9 cellular contexts compared by ENCODE assay signal in the genomic region with DNA sequence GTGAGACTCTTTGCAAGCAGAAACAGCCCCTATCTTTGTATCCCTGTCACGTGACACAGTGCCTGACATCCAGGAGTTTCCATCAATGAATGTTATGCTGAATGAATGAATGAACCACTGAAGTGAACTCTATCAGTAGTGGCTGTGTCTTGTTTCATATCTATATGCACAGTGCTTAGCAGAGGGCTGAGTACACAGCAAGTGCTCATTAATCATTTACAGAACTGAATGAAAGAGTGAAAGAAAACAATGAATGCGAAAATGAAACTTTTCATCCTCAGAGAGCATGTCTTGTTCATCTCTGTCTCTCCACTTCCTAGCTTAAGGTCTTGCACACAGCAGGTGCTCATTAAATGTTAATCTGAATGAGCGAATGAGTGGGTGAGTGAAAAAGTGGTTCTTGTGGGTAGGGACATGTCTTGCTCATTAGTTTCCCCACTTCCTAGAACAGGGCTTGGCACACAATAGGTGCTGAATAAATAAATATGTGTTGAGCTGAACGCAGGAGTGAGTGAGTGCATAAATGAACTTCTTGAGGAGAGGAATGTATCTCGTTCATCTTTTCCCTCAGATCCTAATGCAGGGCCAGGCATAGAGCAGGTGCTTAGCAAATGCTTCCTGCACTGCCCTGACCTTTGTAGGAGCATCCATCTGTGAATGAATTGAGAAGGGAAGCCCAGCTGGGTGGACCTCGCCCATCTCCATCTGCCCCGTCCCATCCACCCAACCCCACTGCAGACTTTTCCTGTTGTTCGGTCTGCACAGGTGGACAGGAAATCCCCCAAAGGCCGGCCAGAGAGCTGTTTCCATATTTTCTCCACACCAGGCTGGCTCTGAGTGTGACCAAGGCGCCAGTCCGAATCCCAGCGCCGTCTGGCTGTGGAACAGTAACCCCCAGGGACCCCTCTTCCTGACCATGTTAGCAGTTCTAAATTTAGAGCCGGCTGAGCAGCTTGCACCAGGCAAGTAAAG.
DNase-seq lines count a peak whose midpoint lies in the region; ATAC-seq, FAIRE-seq and TF ChIP-seq lines count a peak whose summit lies in the region.
"Had no signal": no experiment of that assay in that cellular context is flagged by ENCODE, and none has a peak within 500 bp of the region (broad histone marks: within the 10 kb centered on the region; RNA-seq: fewer than 3 reads in every experiment).

No MANE protein-coding gene starts in this region.

- TF ChIP-seq POLR2A in thyroid gland (IDR thresholded peaks at IDR 0.05): no peak
- no peak for TF ChIP-seq POLR2A in prostate gland (IDR thresholded peaks at IDR 0.05)

- FAIRE-seq in GM19239 (lab: Jason Lieb, UNC): peak; percentile 89
- FAIRE-seq: G401.6 had no signal

- H3K27ac ChIP-seq in A673 (ENCODE audit: low read depth, low read length, poor library complexity, severe bottlenecking): no peak overlapping the region
- peak overlapping the region in 2 of 3 donors; percentile 22 to 25 for H3K27ac ChIP-seq in thyroid gland
- no peak overlapping the region for H3K27ac ChIP-seq in prostate gland

- DNase-seq in A673 (ENCODE audit: low spot score) (peak; percentile 33), GM19239 (ENCODE audit: insufficient read length, low spot score) (peak; percentile 61), thyroid gland (peak; percentile 50 to 58), NCI-H128 (lab: John Stamatoyannopoulos, UW; ENCODE audit: unreplicated experiment) (no peak), NCI-H1417 (lab: John Stamatoyannopoulos, UW) (no peak), prostate gland (ENCODE audit: low spot score) (no peak)

- POLR2A ChIA-PET in A673 (lab: Charles Lee; ENCODE audit: low non-redundant PET): no interaction called here

- no peaks in the 10 kb centered on the region for H3K4me1 ChIP-seq in A673 (ENCODE audit: insufficient read depth, low read length, poor library complexity, severe bottlenecking)
- H3K4me1 ChIP-seq in thyroid gland: peaks cover 25 to 34% of the 10 kb centered on the region in 2 donors
- H3K4me1 ChIP-seq in prostate gland (replicated peaks): no peaks in the 10 kb centered on the region

- BruUV-seq in A673 (replicated peaks; lab: Mats Ljungman, UMichigan): no TSS peak

- TF ChIP-seq CTCF in A673 (conservative IDR thresholded peaks at IDR 0.05; ENCODE audit: low read depth, low read length) (no peak), thyroid gland (IDR thresholded peaks at IDR 0.05) (no peak), prostate gland (IDR thresholded peaks at IDR 0.05) (no peak)

- H3K4me3 ChIP-seq in A673 (ENCODE audit: low read depth, low read length, poor library complexity, severe bottlenecking) (no peak overlapping the region), thyroid gland (replicated peaks in 1 of 3) (no peak overlapping the region), prostate gland (no peak overlapping the region)

- H3K27me3 ChIP-seq in A673 (replicated peaks; ENCODE audit: insufficient read depth, low read depth, low read length, poor library complexity) (no peaks in the 10 kb centered on the region), thyroid gland (no peaks in the 10 kb centered on the region), prostate gland (replicated peaks; ENCODE audit: insufficient read depth) (no peaks in the 10 kb centered on the region)

- no peaks in the 10 kb centered on the region for H3K36me3 ChIP-seq in A673 (ENCODE audit: insufficient read depth, low read length, poor library complexity, severe bottlenecking)
- no peaks in the 10 kb centered on the region for H3K36me3 ChIP-seq in thyroid gland
- no peaks in the 10 kb centered on the region for H3K36me3 ChIP-seq in prostate gland

- intact Hi-C loops in A673 (cut with micrococcal nuclease; ENCODE audit: unreplicated experiment): no loop called here
- intact Hi-C loops in thyroid gland (cut with DNase I): no loop called here
- intact Hi-C loops in prostate gland (cut with DNase I): no loop called here

- H3K9me3 ChIP-seq in A673 (ENCODE audit: low read depth, low read length, poor library complexity, severe bottlenecking) (no peaks in the 10 kb centered on the region), thyroid gland (no peaks in the 10 kb centered on the region), prostate gland (no peaks in the 10 kb centered on the region)

- WGBS in thyroid gland, 2 donors: 39 to 49% methylated on average over 14 of the region's 14 CpGs
- 62% methylated on average over 14 of the region's 14 CpGs for WGBS in prostate gland

- ATAC-seq in HG03460 (IDR thresholded peaks at IDR 0.05; ENCODE audit: unreplicated experiment) (peak; percentile 84), esophagus mucosa (peak; percentile 18)

- CTCF ChIA-PET in A673 (lab: Charles Lee): no interaction called here

Comparison
In these comparisons a context has a peak if more than half of its experiments do, and no peak if none do; other contexts are left out.
1. DNase-seq: peak in A673 (single experiment), GM19239 (single experiment) and thyroid gland (2 of 2); none in NCI-H128 (single experiment), NCI-H1417 (0 of 3) and prostate gland (single experiment).
2. H3K27ac ChIP-seq: peak in thyroid gland (2 of 3); none in A673 (single experiment) and prostate gland (0 of 2).